In genomic region chr11:71294846-71295600, GRCh38 we compare ENCODE assay signal across 21 cellular contexts. TPM values are rescaled to one million over a fixed set of nuclear protein-coding genes. Genes with fewer than 3 reads are reported as not detected.
"Had no signal": no experiment of that assay in that cellular context is flagged by ENCODE, and none has a peak within 500 bp of the region (broad histone marks: within the 10 kb centered on the region; RNA-seq: fewer than 3 reads in every experiment).

No MANE protein-coding gene starts in this region.

- H3K27me3 Mint-ChIP-seq: activated CD4-positive, alpha-beta memory T cell treated with anti-CD3 and anti-CD28 coated beads, Interleukin-2, amount 10 ng/mL, durations not matched to agents 7 days and 5 days; activated CD8-positive, alpha-beta memory T cell treated with anti-CD3 and anti-CD28 coated beads, Interleukin-2, amount 10 ng/mL, durations not matched to agents 7 days and 5 days had no signal

- H3K36me3 ChIP-seq: left lung, ovary, right lobe of liver, thoracic aorta, upper lobe of left lung had no signal

- H3K9me3 Mint-ChIP-seq: natural killer cell treated with Interleukin-12 subunit alpha and Interleukin-12 subunit beta and Interleukin-15 and Interleukin-18, amount 100 ng/mL, for 72 hours had no signal

- H3K36me3 Mint-ChIP-seq: activated CD8-positive, alpha-beta memory T cell treated with anti-CD3 and anti-CD28 coated beads, Interleukin-2, amount 10 ng/mL, durations not matched to agents 7 days and 5 days; activated naive CD8-positive, alpha-beta T cell; stimulated activated effector memory CD8-positive, alpha-beta T cell treated with anti-CD3 and anti-CD28 coated beads, Interleukin-12 subunit alpha, Interleukin-12 subunit beta, amount 100 ng/mL, for 72 hours had no signal

- H3K27ac Mint-ChIP-seq: activated CD4-positive, alpha-beta memory T cell treated with anti-CD3 and anti-CD28 coated beads, Interleukin-2, amount 10 ng/mL, durations not matched to agents 7 days and 5 days; activated CD4-positive, alpha-beta T cell treated with anti-CD3 and anti-CD28 coated beads, Interleukin-2, amount 10 ng/mL, durations not matched to agents 24 days and 14 days; activated CD8-positive, alpha-beta memory T cell treated with anti-CD3 and anti-CD28 coated beads, Interleukin-2, amount 10 ng/mL, durations not matched to agents 7 days and 5 days; activated naive CD8-positive, alpha-beta T cell; activated T-helper 1 cell treated with anti-CD3 and anti-CD28 coated beads, Interleukin-12 subunit alpha, Interleukin-12 subunit beta, Interleukin-2, Interleukin-4 antibody, amounts not matched to agents 30 ng/mL and 10 ng/mL and 1 ng/mL, durations not matched to agents 14 hours and 24 hours and 36 hours; natural killer cell treated with Interleukin-12 subunit alpha and Interleukin-12 subunit beta and Interleukin-15 and Interleukin-18, amount 100 ng/mL, for 72 hours; stimulated activated effector memory CD8-positive, alpha-beta T cell treated with anti-CD3 and anti-CD28 coated beads, Interleukin-12 subunit alpha, Interleukin-12 subunit beta, amount 100 ng/mL, for 72 hours had no signal

- H3K9ac ChIP-seq: SK-N-SH had no signal

- H3K4me1 Mint-ChIP-seq: activated CD4-positive, alpha-beta memory T cell treated with anti-CD3 and anti-CD28 coated beads, Interleukin-2, amount 10 ng/mL, durations not matched to agents 7 days and 5 days; activated CD4-positive, alpha-beta T cell treated with anti-CD3 and anti-CD28 coated beads, Interleukin-2, amount 10 ng/mL, durations not matched to agents 24 days and 14 days; activated CD8-positive, alpha-beta memory T cell treated with anti-CD3 and anti-CD28 coated beads, Interleukin-2, amount 10 ng/mL, durations not matched to agents 7 days and 5 days; central memory CD8-positive, alpha-beta T cell; stimulated activated effector memory CD8-positive, alpha-beta T cell treated with anti-CD3 and anti-CD28 coated beads, Interleukin-12 subunit alpha, Interleukin-12 subunit beta, amount 100 ng/mL, for 72 hours had no signal

- H3K27me3 ChIP-seq: left lung, ovary, right lobe of liver, upper lobe of left lung had no signal

- H3K4me3 ChIP-seq: left lung, ovary, right lobe of liver, skin epidermis, thoracic aorta, upper lobe of left lung had no signal

- H3K4me1 ChIP-seq: left lung, right lobe of liver, upper lobe of left lung had no signal

- H3K4me2 ChIP-seq: SK-N-SH had no signal

- ATAC-seq: activated CD8-positive, alpha-beta memory T cell treated with anti-CD3 and anti-CD28 coated beads, Interleukin-2, amount 10 ng/mL, durations not matched to agents 7 days and 5 days; left lung; natural killer cell treated with Interleukin-12 subunit alpha and Interleukin-12 subunit beta and Interleukin-15 and Interleukin-18, amount 100 ng/mL, for 72 hours; right lobe of liver; stimulated activated effector memory CD8-positive, alpha-beta T cell treated with anti-CD3 and anti-CD28 coated beads, Interleukin-12 subunit alpha, Interleukin-12 subunit beta, amount 100 ng/mL, for 72 hours had no signal

- H3K27ac ChIP-seq: left lung, ovary, right lobe of liver, skin epidermis, thoracic aorta, upper lobe of left lung had no signal

- DNase-seq: activated CD4-positive, alpha-beta memory T cell treated with anti-CD3 and anti-CD28 coated beads, Interleukin-2, amount 10 ng/mL, durations not matched to agents 7 days and 5 days; activated CD4-positive, alpha-beta T cell treated with anti-CD3 and anti-CD28 coated beads, Interleukin-2, amount 10 ng/mL, durations not matched to agents 24 days and 14 days; activated CD8-positive, alpha-beta memory T cell treated with anti-CD3 and anti-CD28 coated beads, Interleukin-2, amount 10 ng/mL, durations not matched to agents 7 days and 5 days; cortex of kidney; foreskin fibroblast; left lung; mammary epithelial cell; midbrain; ovary; SK-N-SH; stimulated activated CD4-positive, alpha-beta T cell treated with anti-CD3 and anti-CD28 coated beads, Interleukin-1b, Interleukin-23, amount 100 ng/mL, for 48 hours; upper lobe of left lung had no signal

- H3K9me3 ChIP-seq: ovary, right lobe of liver, SK-N-SH had no signal

- H3K4me3 Mint-ChIP-seq: activated CD4-positive, alpha-beta memory T cell treated with anti-CD3 and anti-CD28 coated beads, Interleukin-2, amount 10 ng/mL, durations not matched to agents 7 days and 5 days; activated CD4-positive, alpha-beta T cell treated with anti-CD3 and anti-CD28 coated beads, Interleukin-2, amount 10 ng/mL, durations not matched to agents 24 days and 14 days; activated CD8-positive, alpha-beta memory T cell treated with anti-CD3 and anti-CD28 coated beads, Interleukin-2, amount 10 ng/mL, durations not matched to agents 7 days and 5 days; activated naive CD8-positive, alpha-beta T cell; activated T-helper 1 cell treated with anti-CD3 and anti-CD28 coated beads, Interleukin-12 subunit alpha, Interleukin-12 subunit beta, Interleukin-2, Interleukin-4 antibody, amounts not matched to agents 30 ng/mL and 10 ng/mL and 1 ng/mL, durations not matched to agents 14 hours and 24 hours and 36 hours; central memory CD8-positive, alpha-beta T cell; natural killer cell treated with Interleukin-12 subunit alpha and Interleukin-12 subunit beta and Interleukin-15 and Interleukin-18, amount 100 ng/mL, for 72 hours; stimulated activated effector memory CD8-positive, alpha-beta T cell treated with anti-CD3 and anti-CD28 coated beads, Interleukin-12 subunit alpha, Interleukin-12 subunit beta, amount 100 ng/mL, for 72 hours had no signal

RNA-seq across cellular contexts. Expression of gene SHANK2, which starts 42.6 kb away (rescaled TPM):
- total RNA-seq: activated CD4-positive, alpha-beta memory T cell treated with anti-CD3 and anti-CD28 coated beads, Interleukin-2, amount 10 ng/mL, durations not matched to agents 7 days and 5 days; activated CD4-positive, alpha-beta T cell treated with anti-CD3 and anti-CD28 coated beads, Interleukin-2, amount 10 ng/mL, durations not matched to agents 24 days and 14 days; activated CD8-positive, alpha-beta memory T cell treated with anti-CD3 and anti-CD28 coated beads, Interleukin-2, amount 10 ng/mL, durations not matched to agents 7 days and 5 days; activated T-helper 1 cell treated with anti-CD3 and anti-CD28 coated beads, Interleukin-12 subunit alpha, Interleukin-12 subunit beta, Interleukin-2, Interleukin-4 antibody, amounts not matched to agents 30 ng/mL and 10 ng/mL and 1 ng/mL, durations not matched to agents 14 hours and 24 hours and 36 hours; T-helper 2 cell treated with Interferon-gamma antibody and Interleukin-4, amounts not matched to agents 100 ng/mL and 5 ng/mL, for 36 hours had no signal
